ENCODE assay signal across 8 cellular contexts in the genomic region with DNA sequence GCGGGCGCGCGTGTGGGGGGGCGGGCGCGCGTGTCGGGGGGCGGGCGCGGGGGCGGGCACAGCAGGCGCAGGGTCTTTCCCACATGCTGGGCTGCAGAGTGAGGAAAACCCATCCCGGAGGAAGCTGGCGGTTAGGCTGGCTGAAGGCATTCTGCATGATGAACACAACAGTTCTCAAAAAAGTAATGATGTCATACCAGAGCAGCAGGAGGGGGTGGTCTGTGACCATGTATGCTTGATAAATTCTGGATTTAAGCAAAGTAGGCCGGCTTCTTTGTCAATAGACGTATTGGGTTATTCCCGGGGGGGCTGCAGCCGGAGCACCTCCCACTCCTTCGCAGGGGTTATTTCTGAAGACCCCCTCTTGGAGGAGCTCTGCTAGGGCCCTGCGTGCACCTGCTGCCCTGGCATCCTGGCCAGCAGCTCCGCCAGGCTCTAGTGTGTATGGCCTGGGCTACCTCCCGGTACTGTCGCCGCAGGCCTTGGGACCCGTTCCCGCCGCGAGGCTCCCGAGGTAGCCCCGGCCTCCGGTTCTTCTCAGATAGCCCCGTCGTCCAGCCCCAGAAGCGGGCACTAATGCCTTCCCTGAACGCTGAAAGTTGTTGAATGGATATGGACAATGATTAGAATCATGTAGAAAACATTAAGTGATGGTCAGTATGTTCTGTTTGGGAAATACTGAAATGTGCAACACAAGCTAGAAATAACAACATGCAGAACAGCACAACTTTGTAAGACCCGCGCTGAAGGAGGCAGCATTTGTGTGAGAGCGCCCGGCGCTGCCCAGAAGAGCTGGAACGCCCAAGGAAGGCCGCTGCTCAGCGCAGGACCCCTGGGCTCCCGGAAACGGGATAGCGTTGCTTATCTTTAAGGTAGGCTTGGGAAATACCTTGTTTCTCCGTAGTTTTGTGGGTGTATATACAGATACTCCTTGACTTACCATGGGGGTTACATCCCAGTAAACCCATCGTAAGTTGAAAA.
DNase-seq lines count a peak whose midpoint lies in the region; ATAC-seq and TF ChIP-seq lines count a peak whose summit lies in the region.

No MANE protein-coding gene starts in this region.

- no peak for TF ChIP-seq POLR2A in testis (IDR thresholded peaks at IDR 0.05)

- TF ChIP-seq CTCF in RWPE1 (conservative IDR thresholded peaks at IDR 0.05; ENCODE audit: low read depth) (no peak), testis (IDR thresholded peaks at IDR 0.05) (no peak)

- H2BK12ac ChIP-seq in mesenchymal stem cell (ENCODE audit: low read length in 2 of 2): no peak overlapping the region

- H3K4me3 ChIP-seq in effector memory CD4-positive, alpha-beta T cell (ENCODE audit: insufficient read depth, low read depth, low read length, poor library complexity, severe bottlenecking): peak overlapping the region; percentile 39
- H3K4me3 ChIP-seq in mesenchymal stem cell (ENCODE audit: insufficient read depth in 1 of 2, low read depth in 1 of 2, low read length in 2 of 2) (peak overlapping the region; percentile 54 to 82), testis (peak overlapping the region; percentile 72 to 82)

- H3K27ac ChIP-seq in RWPE1 (no peak overlapping the region), mesenchymal stem cell (ENCODE audit: low read length, poor library complexity, severe bottlenecking) (no peak overlapping the region), testis (peak overlapping the region; percentile 59 to 78)
- peak overlapping the region; percentile 42 for H3K27ac ChIP-seq in effector memory CD4-positive, alpha-beta T cell (ENCODE audit: insufficient read depth, low read length, poor library complexity, severe bottlenecking)

- no peaks in the 10 kb centered on the region for H3K36me3 ChIP-seq in effector memory CD4-positive, alpha-beta T cell (ENCODE audit: control insufficient read depth, insufficient read depth, low read length)
- H3K36me3 ChIP-seq in mesenchymal stem cell (ENCODE audit: control insufficient read depth in 1 of 2, insufficient read depth in 2 of 2, low read depth in 1 of 2, low read length in 2 of 2): no peaks in the 10 kb centered on the region
- no peaks in the 10 kb centered on the region for H3K36me3 ChIP-seq in testis (ENCODE audit: low read depth, missing control alignments)

- CTCF ChIA-PET in activated CD4-positive, alpha-beta T cell treated with anti-CD3 and anti-CD28 coated beads for 36 hours (lab: Charles Lee): interaction anchor here (0.6 kb wide), 2 partner anchors 1124 to 1285 kb away, joined by 3 read pairs; no protein-coding TSS in a partner anchor
- CTCF ChIA-PET in RWPE1 (lab: Yijun Ruan, JAX): no interaction called here

- peaks cover 5% of the 10 kb centered on the region for H3K4me1 ChIP-seq in effector memory CD4-positive, alpha-beta T cell (ENCODE audit: control insufficient read depth, insufficient read depth, low read length, poor library complexity, severe bottlenecking)
- peaks cover 3% of the 10 kb centered on the region for H3K4me1 ChIP-seq in mesenchymal stem cell (ENCODE audit: control insufficient read depth, insufficient read depth, low read depth, low read length)
- peaks cover 3% of the 10 kb centered on the region for H3K4me1 ChIP-seq in testis

- no peaks in the 10 kb centered on the region for H3K9me3 Mint-ChIP-seq in activated CD4-positive, alpha-beta T cell treated with anti-CD3 and anti-CD28 coated beads for 36 hours (ENCODE audit: low read depth)

- DNase-seq in activated CD4-positive, alpha-beta T cell treated with anti-CD3 and anti-CD28 coated beads for 36 hours: no peak
- no peak for DNase-seq in activated CD4-positive, alpha-beta T cell treated with anti-CD3 and anti-CD28 coated beads for 48 hours
- DNase-seq in RWPE1 (ENCODE audit: low spot score): peak; percentile 39
- DNase-seq in effector memory CD4-positive, alpha-beta T cell: no peak
- DNase-seq in mesenchymal stem cell: peak; percentile 38
- DNase-seq in testis: peak; percentile 38
- DNase-seq in KG1 (lab: John Stamatoyannopoulos, UW): no peak

- no peaks in the 10 kb centered on the region for H3K27me3 Mint-ChIP-seq in activated CD4-positive, alpha-beta T cell treated with anti-CD3 and anti-CD28 coated beads for 36 hours

- H3K27me3 ChIP-seq in effector memory CD4-positive, alpha-beta T cell (replicated peaks; ENCODE audit: control insufficient read depth, insufficient read depth, low read length, poor library complexity, severe bottlenecking): no peaks in the 10 kb centered on the region
- H3K27me3 ChIP-seq in mesenchymal stem cell (ENCODE audit: control insufficient read depth in 1 of 2, insufficient read depth in 1 of 2, low read length in 2 of 2): peaks cover 4 to 10% of the 10 kb centered on the region in 2 experiments
- no peaks in the 10 kb centered on the region for H3K27me3 ChIP-seq in testis

- H2BK5ac ChIP-seq in mesenchymal stem cell (ENCODE audit: low read depth, low read length, poor library complexity, severe bottlenecking): no peak overlapping the region

- peak overlapping the region; percentile 78 for H3K9ac ChIP-seq in mesenchymal stem cell (ENCODE audit: low read length)

- intact Hi-C loops in activated CD4-positive, alpha-beta T cell treated with anti-CD3 and anti-CD28 coated beads for 36 hours (cut with DNase I, micrococcal nuclease): loop anchor here in 1 of 2 experiments (2.0 to 10.0 kb wide), 5 partner anchors 304 to 1853 kb away; a partner anchor contains a TSS
- intact Hi-C loops in testis (cut with DNase I; ENCODE audit: low total_unique reads): no loop called here

- no peaks in the 10 kb centered on the region for H3K79me1 ChIP-seq in mesenchymal stem cell (replicated peaks; ENCODE audit: low read length, poor library complexity, severe bottlenecking)

- H3K27ac Mint-ChIP-seq in activated CD4-positive, alpha-beta T cell treated with anti-CD3 and anti-CD28 coated beads for 36 hours: no peak overlapping the region

- peaks cover 11% of the 10 kb centered on the region for H3K4me1 Mint-ChIP-seq in activated CD4-positive, alpha-beta T cell treated with anti-CD3 and anti-CD28 coated beads for 36 hours

- H2BK120ac ChIP-seq in mesenchymal stem cell (ENCODE audit: low read depth, low read length): no peak overlapping the region

- POLR2A ChIA-PET in activated CD4-positive, alpha-beta T cell treated with anti-CD3 and anti-CD28 coated beads for 36 hours (lab: Charles Lee): no interaction called here
- POLR2A ChIA-PET in RWPE1 (lab: Yijun Ruan, JAX; ENCODE audit: low non-redundant PET): no interaction called here

- no peak overlapping the region for H3K14ac ChIP-seq in mesenchymal stem cell (ENCODE audit: low read length in 2 of 2)

- H3K9me3 ChIP-seq in effector memory CD4-positive, alpha-beta T cell (ENCODE audit: control insufficient read depth, low read length): no peaks in the 10 kb centered on the region
- H3K9me3 ChIP-seq in mesenchymal stem cell (ENCODE audit: control insufficient read depth, low read length) (no peaks in the 10 kb centered on the region), testis (no peaks in the 10 kb centered on the region)

- H2BK15ac ChIP-seq in mesenchymal stem cell (ENCODE audit: low read depth, poor library complexity, severe bottlenecking): no peak overlapping the region

- no peak overlapping the region for H4K8ac ChIP-seq in mesenchymal stem cell (ENCODE audit: low read length)

- WGBS in mesenchymal stem cell: 51% methylated on average over 39 of the region's 50 CpGs
- WGBS in testis, 2 donors: 25 to 26% methylated on average over 36 to 37 of the region's 50 CpGs

- H3K23ac ChIP-seq in mesenchymal stem cell (ENCODE audit: low read length in 2 of 2): no peak overlapping the region

- H4K91ac ChIP-seq in mesenchymal stem cell (ENCODE audit: low read length): no peak overlapping the region

- H3K4me3 Mint-ChIP-seq in activated CD4-positive, alpha-beta T cell treated with anti-CD3 and anti-CD28 coated beads for 36 hours: peak overlapping the region; percentile 87

- H3K4ac ChIP-seq in mesenchymal stem cell (ENCODE audit: low read depth in 1 of 2, low read length in 2 of 2): no peak overlapping the region

- no peak overlapping the region for H2AK5ac ChIP-seq in mesenchymal stem cell (ENCODE audit: low read length, severe bottlenecking)

- ATAC-seq in activated CD4-positive, alpha-beta T cell treated with anti-CD3 and anti-CD28 coated beads for 36 hours: peak; percentile 63
- peak; percentile 26 for ATAC-seq in HG02840 (IDR thresholded peaks at IDR 0.05; ENCODE audit: low FRiP score, unreplicated experiment)

- H2AFZ ChIP-seq in mesenchymal stem cell (ENCODE audit: low read depth, low read length): no peak overlapping the region

- peak overlapping the region; percentile 9 for H3K4me2 ChIP-seq in mesenchymal stem cell (ENCODE audit: low read length, poor library complexity, severe bottlenecking)

- H3K18ac ChIP-seq in mesenchymal stem cell (ENCODE audit: low read depth in 1 of 2, low read length in 2 of 2): no peak overlapping the region

- H3K36me3 Mint-ChIP-seq in activated CD4-positive, alpha-beta T cell treated with anti-CD3 and anti-CD28 coated beads for 36 hours (ENCODE audit: low read depth): no peaks in the 10 kb centered on the region

Comparison
In these comparisons a context has a peak if more than half of its experiments do, and no peak if none do; other contexts are left out.
1. DNase-seq: peak in RWPE1 (single experiment), mesenchymal stem cell (single experiment) and testis (single experiment); none in activated CD4-positive, alpha-beta T cell treated with anti-CD3 and anti-CD28 coated beads for 36 hours (single experiment), activated CD4-positive, alpha-beta T cell treated with anti-CD3 and anti-CD28 coated beads for 48 hours (single experiment), effector memory CD4-positive, alpha-beta T cell (0 of 3) and KG1 (single experiment).
2. H3K27ac ChIP-seq: peak in effector memory CD4-positive, alpha-beta T cell (single experiment) and testis (2 of 2); none in RWPE1 (single experiment) and mesenchymal stem cell (single experiment).
3. Peak in every context shown above with its lines, with median percentiles within 50 percentile points of each other: H3K4me3 ChIP-seq.